Comparison of ENCODE assay signal across 8 cellular contexts in the genomic region with DNA sequence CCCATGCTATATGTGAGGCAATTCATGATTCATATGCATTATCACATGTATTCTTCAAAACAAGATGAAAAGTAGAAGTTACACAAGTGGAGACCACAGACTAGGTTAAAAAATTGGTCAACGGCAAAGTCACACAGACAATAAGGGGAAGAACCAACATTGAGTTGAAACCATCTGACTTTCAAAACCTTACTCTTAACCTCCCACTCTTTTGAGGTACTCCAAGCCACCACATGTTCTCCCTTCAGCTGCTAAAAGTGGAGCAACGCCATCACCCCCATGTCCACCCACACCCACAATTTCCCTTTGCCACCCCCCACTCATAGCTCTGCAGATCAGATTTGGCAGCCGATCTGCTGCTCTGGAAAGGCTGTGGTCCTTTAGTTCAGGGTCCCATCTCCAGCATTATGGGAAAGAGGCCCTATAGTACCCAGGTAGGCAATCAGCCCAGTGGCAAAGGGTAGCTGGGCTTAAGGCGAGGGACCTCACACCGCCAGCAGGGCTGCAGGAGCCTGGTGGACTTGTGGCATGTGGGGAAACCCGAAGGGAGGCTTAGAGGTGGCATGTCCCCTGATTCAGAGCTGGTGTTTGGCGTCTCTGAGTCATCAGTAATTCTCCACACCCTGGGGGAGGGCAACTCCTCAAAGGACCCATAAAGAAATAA. TPM values are rescaled to one million over a fixed set of nuclear protein-coding genes. Genes with fewer than 3 reads are reported as not detected.
DNase-seq lines count a peak whose midpoint lies in the region; ATAC-seq and TF ChIP-seq lines count a peak whose summit lies in the region.

No MANE protein-coding gene starts in this region.

- DNase-seq in GM10266 (ENCODE audit: extremely low spot score) (peak; percentile 26), NCI-H2171 (lab: John Stamatoyannopoulos, UW) (no peak), dermis blood vessel endothelial cell (no peak), NCI-H146 (lab: John Stamatoyannopoulos, UW) (no peak)
- no peak for DNase-seq in activated T-helper 1 cell treated with anti-CD3 and anti-CD28 coated beads, Interleukin-12 subunit alpha, Interleukin-12 subunit beta, Interleukin-2, Interleukin-4 antibody, amounts not matched to agents 30 ng/mL and 10 ng/mL and 1 ng/mL, durations not matched to agents 14 hours and 24 hours and 36 hours (ENCODE audit: low spot score)

- ATAC-seq in GM21360 (IDR thresholded peaks at IDR 0.05; ENCODE audit: unreplicated experiment) (peak; percentile 80), HG03460 (IDR thresholded peaks at IDR 0.05; ENCODE audit: unreplicated experiment) (peak; percentile 86), SK-N-SH treated with all-trans-retinoic acid at 6 μM for 48 hours (no peak)

- no peak for TF ChIP-seq CTCF in GM10266 (IDR thresholded peaks at IDR 0.05; ENCODE audit: control insufficient read depth, insufficient read depth, low read depth, missing control alignments)

- H3K27me3 Mint-ChIP-seq in activated T-helper 1 cell treated with anti-CD3 and anti-CD28 coated beads, Interleukin-12 subunit alpha, Interleukin-12 subunit beta, Interleukin-2, Interleukin-4 antibody, amounts not matched to agents 30 ng/mL and 10 ng/mL and 1 ng/mL, durations not matched to agents 14 hours and 24 hours and 36 hours (ENCODE audit: insufficient read depth): peaks cover 12% of the 10 kb centered on the region

- peaks cover 4% of the 10 kb centered on the region for H3K9me3 Mint-ChIP-seq in activated T-helper 1 cell treated with anti-CD3 and anti-CD28 coated beads, Interleukin-12 subunit alpha, Interleukin-12 subunit beta, Interleukin-2, Interleukin-4 antibody, amounts not matched to agents 30 ng/mL and 10 ng/mL and 1 ng/mL, durations not matched to agents 14 hours and 24 hours and 36 hours

- H3K36me3 Mint-ChIP-seq in activated T-helper 1 cell treated with anti-CD3 and anti-CD28 coated beads, Interleukin-12 subunit alpha, Interleukin-12 subunit beta, Interleukin-2, Interleukin-4 antibody, amounts not matched to agents 30 ng/mL and 10 ng/mL and 1 ng/mL, durations not matched to agents 14 hours and 24 hours and 36 hours (ENCODE audit: low read depth): no peaks in the 10 kb centered on the region

- intact Hi-C loops in activated T-helper 1 cell treated with anti-CD3 and anti-CD28 coated beads, Interleukin-12 subunit alpha, Interleukin-12 subunit beta, Interleukin-2, Interleukin-4 antibody, amounts not matched to agents 30 ng/mL and 10 ng/mL and 1 ng/mL, durations not matched to agents 14 hours and 24 hours and 36 hours (cut with micrococcal nuclease): loop anchor here (1.0 to 10.0 kb wide), 7 partner anchors 9 to 1058 kb away; a partner anchor contains a TSS

- H3K27ac Mint-ChIP-seq in activated T-helper 1 cell treated with anti-CD3 and anti-CD28 coated beads, Interleukin-12 subunit alpha, Interleukin-12 subunit beta, Interleukin-2, Interleukin-4 antibody, amounts not matched to agents 30 ng/mL and 10 ng/mL and 1 ng/mL, durations not matched to agents 14 hours and 24 hours and 36 hours: peak overlapping the region; percentile 78

- peak overlapping the region; percentile 45 for H3K4me3 Mint-ChIP-seq in activated T-helper 1 cell treated with anti-CD3 and anti-CD28 coated beads, Interleukin-12 subunit alpha, Interleukin-12 subunit beta, Interleukin-2, Interleukin-4 antibody, amounts not matched to agents 30 ng/mL and 10 ng/mL and 1 ng/mL, durations not matched to agents 14 hours and 24 hours and 36 hours

- H3K4me1 Mint-ChIP-seq in activated T-helper 1 cell treated with anti-CD3 and anti-CD28 coated beads, Interleukin-12 subunit alpha, Interleukin-12 subunit beta, Interleukin-2, Interleukin-4 antibody, amounts not matched to agents 30 ng/mL and 10 ng/mL and 1 ng/mL, durations not matched to agents 14 hours and 24 hours and 36 hours (ENCODE audit: low read depth): peaks cover 29% of the 10 kb centered on the region

TF ChIP-seq in SK-N-SH treated with all-trans-retinoic acid at 6 μM for 48 hours, 23 proteins besides CTCF, POLR2A, EP300 and RAD21:
- no peak for TF ChIP-seq ZNF8 (CRISPR knock-in tag; IDR thresholded peaks at IDR 0.05)
- TF ChIP-seq, protein P1, sequence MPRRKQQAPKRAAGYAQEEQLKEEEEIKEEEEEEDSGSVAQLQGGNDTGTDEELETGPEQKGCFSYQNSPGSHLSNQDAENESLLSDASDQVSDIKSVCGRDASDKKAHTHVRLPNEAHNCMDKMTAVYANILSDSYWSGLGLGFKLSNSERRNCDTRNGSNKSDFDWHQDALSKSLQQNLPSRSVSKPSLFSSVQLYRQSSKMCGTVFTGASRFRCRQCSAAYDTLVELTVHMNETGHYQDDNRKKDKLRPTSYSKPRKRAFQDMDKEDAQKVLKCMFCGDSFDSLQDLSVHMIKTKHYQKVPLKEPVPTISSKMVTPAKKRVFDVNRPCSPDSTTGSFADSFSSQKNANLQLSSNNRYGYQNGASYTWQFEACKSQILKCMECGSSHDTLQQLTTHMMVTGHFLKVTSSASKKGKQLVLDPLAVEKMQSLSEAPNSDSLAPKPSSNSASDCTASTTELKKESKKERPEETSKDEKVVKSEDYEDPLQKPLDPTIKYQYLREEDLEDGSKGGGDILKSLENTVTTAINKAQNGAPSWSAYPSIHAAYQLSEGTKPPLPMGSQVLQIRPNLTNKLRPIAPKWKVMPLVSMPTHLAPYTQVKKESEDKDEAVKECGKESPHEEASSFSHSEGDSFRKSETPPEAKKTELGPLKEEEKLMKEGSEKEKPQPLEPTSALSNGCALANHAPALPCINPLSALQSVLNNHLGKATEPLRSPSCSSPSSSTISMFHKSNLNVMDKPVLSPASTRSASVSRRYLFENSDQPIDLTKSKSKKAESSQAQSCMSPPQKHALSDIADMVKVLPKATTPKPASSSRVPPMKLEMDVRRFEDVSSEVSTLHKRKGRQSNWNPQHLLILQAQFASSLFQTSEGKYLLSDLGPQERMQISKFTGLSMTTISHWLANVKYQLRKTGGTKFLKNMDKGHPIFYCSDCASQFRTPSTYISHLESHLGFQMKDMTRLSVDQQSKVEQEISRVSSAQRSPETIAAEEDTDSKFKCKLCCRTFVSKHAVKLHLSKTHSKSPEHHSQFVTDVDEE (CRISPR knock-in tag; IDR thresholded peaks at IDR 0.05): no peak
- TF ChIP-seq BACH2 (CRISPR knock-in tag; IDR thresholded peaks at IDR 0.05; ENCODE audit: borderline replicate concordance): no peak
- no peak for TF ChIP-seq ZNF565 (CRISPR knock-in tag; conservative IDR thresholded peaks at IDR 0.05; ENCODE audit: low read depth)
- no peak for TF ChIP-seq RARB (CRISPR knock-in tag; IDR thresholded peaks at IDR 0.05)
- no peak for TF ChIP-seq OSR1 (CRISPR knock-in tag; IDR thresholded peaks at IDR 0.05)
- TF ChIP-seq PPARA (CRISPR knock-in tag; IDR thresholded peaks at IDR 0.05; ENCODE audit: borderline replicate concordance): no peak
- no peak for TF ChIP-seq ARNTL (CRISPR knock-in tag; IDR thresholded peaks at IDR 0.05; ENCODE audit: borderline replicate concordance, low read depth)
- no peak for TF ChIP-seq TOX (CRISPR knock-in tag; IDR thresholded peaks at IDR 0.05; ENCODE audit: borderline replicate concordance)
- TF ChIP-seq ZNF70 (CRISPR knock-in tag; IDR thresholded peaks at IDR 0.05): no peak
- no peak for TF ChIP-seq ZC3H10 (CRISPR knock-in tag; IDR thresholded peaks at IDR 0.05)
- TF ChIP-seq, protein P2, sequence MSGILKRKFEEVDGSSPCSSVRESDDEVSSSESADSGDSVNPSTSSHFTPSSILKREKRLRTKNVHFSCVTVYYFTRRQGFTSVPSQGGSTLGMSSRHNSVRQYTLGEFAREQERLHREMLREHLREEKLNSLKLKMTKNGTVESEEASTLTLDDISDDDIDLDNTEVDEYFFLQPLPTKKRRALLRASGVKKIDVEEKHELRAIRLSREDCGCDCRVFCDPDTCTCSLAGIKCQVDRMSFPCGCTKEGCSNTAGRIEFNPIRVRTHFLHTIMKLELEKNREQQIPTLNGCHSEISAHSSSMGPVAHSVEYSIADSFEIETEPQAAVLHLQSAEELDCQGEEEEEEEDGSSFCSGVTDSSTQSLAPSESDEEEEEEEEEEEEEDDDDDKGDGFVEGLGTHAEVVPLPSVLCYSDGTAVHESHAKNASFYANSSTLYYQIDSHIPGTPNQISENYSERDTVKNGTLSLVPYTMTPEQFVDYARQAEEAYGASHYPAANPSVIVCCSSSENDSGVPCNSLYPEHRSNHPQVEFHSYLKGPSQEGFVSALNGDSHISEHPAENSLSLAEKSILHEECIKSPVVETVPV (CRISPR knock-in tag; IDR thresholded peaks at IDR 0.05): no peak

RNA-seq across cellular contexts. Expression of a gene that starts 33.5 kb away (rescaled TPM):
- total RNA-seq in activated T-helper 1 cell treated with anti-CD3 and anti-CD28 coated beads, Interleukin-12 subunit alpha, Interleukin-12 subunit beta, Interleukin-2, Interleukin-4 antibody, amounts not matched to agents 30 ng/mL and 10 ng/mL and 1 ng/mL, durations not matched to agents 14 hours and 24 hours and 36 hours: not detected in 2 replicates
- not detected in 2 replicates for total RNA-seq in dermis blood vessel endothelial cell
